Comparison of ENCODE assay signal across 21 cellular contexts in genomic region chr4:185346975-185347601, GRCh38. TPM values are rescaled to one million over a fixed set of nuclear protein-coding genes. Genes with fewer than 3 reads are reported as not detected.
DNase-seq lines count a peak whose midpoint lies in the region; ATAC-seq and TF ChIP-seq lines count a peak whose summit lies in the region.
"Had no signal": no experiment of that assay in that cellular context is flagged by ENCODE, and none has a peak within 500 bp of the region (broad histone marks: within the 10 kb centered on the region; RNA-seq: fewer than 3 reads in every experiment).

No MANE protein-coding gene starts in this region.

- H3K36me3 ChIP-seq in endodermal cell (ENCODE audit: control insufficient read depth, insufficient read depth, low read length) (peaks cover 78% of the 10 kb centered on the region), GM23248 (ENCODE audit: low read depth) (peaks cover 19% of the 10 kb centered on the region; the same call in 1 of the 2 replicates)
- H3K36me3 ChIP-seq: MG63, ovary had no signal

- H3K4me3 ChIP-seq in AG04449 (ENCODE audit: low read depth, low read length) (no peak overlapping the region), endodermal cell (ENCODE audit: low read length) (no peak overlapping the region), GM23248 (no peak overlapping the region)
- H3K4me3 ChIP-seq: cardiac muscle cell, hepatocyte, MG63, ovary, right atrium auricular region had no signal

- H3K4me1 ChIP-seq in endodermal cell (ENCODE audit: control insufficient read depth, insufficient read depth, low read length) (no peaks in the 10 kb centered on the region), GM23248 (ENCODE audit: insufficient read depth) (peaks cover 17% of the 10 kb centered on the region)

- H3K4me3 Mint-ChIP-seq in memory B cell (no peak overlapping the region), endodermal cell (no peak overlapping the region)
- H3K4me3 Mint-ChIP-seq: activated CD8-positive, alpha-beta memory T cell treated with anti-CD3 and anti-CD28 coated beads, Interleukin-2, amount 10 ng/mL, durations not matched to agents 7 days and 5 days; activated T-helper 1 cell treated with anti-CD3 and anti-CD28 coated beads, Interleukin-12 subunit alpha, Interleukin-12 subunit beta, Interleukin-2, Interleukin-4 antibody, amounts not matched to agents 30 ng/mL and 10 ng/mL and 1 ng/mL, durations not matched to agents 14 hours and 24 hours and 36 hours; stimulated activated effector memory CD8-positive, alpha-beta T cell treated with anti-CD3 and anti-CD28 coated beads, Interleukin-12 subunit alpha, Interleukin-12 subunit beta, amount 100 ng/mL, for 72 hours had no signal

- in situ Hi-C loops in GM23248 (cut with MboI), result no loop called here

- peak; percentile 46 for DNase-seq in AG04449 (ENCODE audit: low read depth, low spot score)
- peak; percentile 20 for DNase-seq in HCEC 1CT
- DNase-seq in astrocyte of the hippocampus (ENCODE audit: low read depth, low spot score), result peak; percentile 71
- no peak for DNase-seq in memory B cell (ENCODE audit: low spot score in 2 of 2)
- DNase-seq in endodermal cell, result no peak
- DNase-seq in NCI-H187 treated with DMSO at 0.1 percent for 48 hours (lab: John Stamatoyannopoulos, UW), result no peak
- no peak for DNase-seq in NCI-H524 (lab: John Stamatoyannopoulos, UW)
- DNase-seq in GM23248, result no peak
- DNase-seq: activated CD8-positive, alpha-beta memory T cell treated with anti-CD3 and anti-CD28 coated beads, Interleukin-2, amount 10 ng/mL, durations not matched to agents 7 days and 5 days; CD4-positive, CD25-positive, alpha-beta regulatory T cell; dermis blood vessel endothelial cell; MG63; NCI-H2171 treated with DMSO at 0.1 percent for 48 hours; ovary; SW 1271 had no signal

- H3K9me2 ChIP-seq in GM23248 (ENCODE audit: insufficient read depth), result no peaks in the 10 kb centered on the region

- POLR2A ChIA-PET in AG04449 (lab: Yijun Ruan, JAX), result no interaction called here

- 91 to 97% methylated on average over 7 to 14 of the region's 14 CpGs for WGBS in endodermal cell (ENCODE audit: insufficient coverage in 1 of 2, insufficient read length in 1 of 2), 2 experiments
- 92 to 95% methylated on average over 14 of the region's 14 CpGs for WGBS in GM23248 (ENCODE audit: low coverage in 1 of 2, low lambda C conversion rate in 2 of 2, missing lambda C conversion rate in 2 of 2), 2 experiments

- no peak for ATAC-seq in memory B cell (ENCODE audit: low read depth)
- ATAC-seq: activated CD8-positive, alpha-beta memory T cell treated with anti-CD3 and anti-CD28 coated beads, Interleukin-2, amount 10 ng/mL, durations not matched to agents 7 days and 5 days; activated naive CD4-positive, alpha-beta T cell treated with anti-CD3 and anti-CD28 coated beads, Interleukin-2, amount 50 U/mL, for 72 hours; stimulated activated effector memory CD8-positive, alpha-beta T cell treated with anti-CD3 and anti-CD28 coated beads, Interleukin-12 subunit alpha, Interleukin-12 subunit beta, amount 100 ng/mL, for 72 hours had no signal

- H4K20me1 ChIP-seq in GM23248 (ENCODE audit: insufficient read depth), result no peaks in the 10 kb centered on the region

- H3K27me3 Mint-ChIP-seq in memory B cell (no peaks in the 10 kb centered on the region), endodermal cell (ENCODE audit: insufficient read depth) (no peaks in the 10 kb centered on the region)
- H3K27me3 Mint-ChIP-seq: activated CD8-positive, alpha-beta memory T cell treated with anti-CD3 and anti-CD28 coated beads, Interleukin-2, amount 10 ng/mL, durations not matched to agents 7 days and 5 days; CD4-positive, CD25-positive, alpha-beta regulatory T cell had no signal

- no peak overlapping the region for H3K27ac ChIP-seq in endodermal cell (ENCODE audit: low read depth, low read length)
- H3K27ac ChIP-seq in GM23248, result no peak overlapping the region
- H3K27ac ChIP-seq: cardiac muscle cell, hepatocyte, ovary, right atrium auricular region had no signal

- CTCF ChIA-PET in AG04449 (lab: Yijun Ruan, JAX), result no interaction called here

- H3K27me3 ChIP-seq in endodermal cell (ENCODE audit: control insufficient read depth, insufficient read depth, low read length, poor library complexity, severe bottlenecking) (no peaks in the 10 kb centered on the region), GM23248 (replicated peaks; ENCODE audit: insufficient read depth) (no peaks in the 10 kb centered on the region)
- H3K27me3 ChIP-seq: cardiac muscle cell, hepatocyte, MG63, ovary, right atrium auricular region had no signal

- H3K9me3 Mint-ChIP-seq in memory B cell (no peaks in the 10 kb centered on the region), endodermal cell (no peaks in the 10 kb centered on the region)
- H3K9me3 Mint-ChIP-seq: activated naive CD4-positive, alpha-beta T cell treated with anti-CD3 and anti-CD28 coated beads, Interleukin-2, amount 50 U/mL, for 72 hours; activated T-helper 1 cell treated with anti-CD3 and anti-CD28 coated beads, Interleukin-12 subunit alpha, Interleukin-12 subunit beta, Interleukin-2, Interleukin-4 antibody, amounts not matched to agents 30 ng/mL and 10 ng/mL and 1 ng/mL, durations not matched to agents 14 hours and 24 hours and 36 hours; stimulated activated effector memory CD8-positive, alpha-beta T cell treated with anti-CD3 and anti-CD28 coated beads, Interleukin-12 subunit alpha, Interleukin-12 subunit beta, amount 100 ng/mL, for 72 hours had no signal

- H3K36me3 Mint-ChIP-seq in memory B cell (peaks cover 39% of the 10 kb centered on the region), endodermal cell (ENCODE audit: low read depth) (peaks cover 64% of the 10 kb centered on the region)

- H3K9me3 ChIP-seq in endodermal cell (ENCODE audit: control insufficient read depth, low read length) (no peaks in the 10 kb centered on the region), GM23248 (ENCODE audit: low read depth) (no peaks in the 10 kb centered on the region)
- H3K9me3 ChIP-seq: MG63, ovary, right atrium auricular region had no signal

- H3K9ac ChIP-seq in endodermal cell (ENCODE audit: extremely low read depth, low read length, poor library complexity, severe bottlenecking) (no peak overlapping the region), GM23248 (no peak overlapping the region)

- no peak for TF ChIP-seq CTCF in AG04449 (IDR thresholded peaks at IDR 0.05; ENCODE audit: insufficient read depth, low read length, missing control alignments)
- TF ChIP-seq CTCF in endodermal cell (conservative IDR thresholded peaks at IDR 0.05), result no peak

- no peaks in the 10 kb centered on the region for H3K79me2 ChIP-seq in GM23248 (ENCODE audit: insufficient read depth)
- H3K79me2 ChIP-seq: hepatocyte had no signal

- H2AFZ ChIP-seq in GM23248, result no peak overlapping the region
- H2AFZ ChIP-seq: hepatocyte had no signal

- H3K27ac Mint-ChIP-seq in memory B cell (peak overlapping the region; percentile 65), endodermal cell (no peak overlapping the region)
- H3K27ac Mint-ChIP-seq: activated CD8-positive, alpha-beta memory T cell treated with anti-CD3 and anti-CD28 coated beads, Interleukin-2, amount 10 ng/mL, durations not matched to agents 7 days and 5 days; activated naive CD4-positive, alpha-beta T cell treated with anti-CD3 and anti-CD28 coated beads, Interleukin-2, amount 50 U/mL, for 72 hours; activated T-helper 1 cell treated with anti-CD3 and anti-CD28 coated beads, Interleukin-12 subunit alpha, Interleukin-12 subunit beta, Interleukin-2, Interleukin-4 antibody, amounts not matched to agents 30 ng/mL and 10 ng/mL and 1 ng/mL, durations not matched to agents 14 hours and 24 hours and 36 hours; stimulated activated effector memory CD8-positive, alpha-beta T cell treated with anti-CD3 and anti-CD28 coated beads, Interleukin-12 subunit alpha, Interleukin-12 subunit beta, amount 100 ng/mL, for 72 hours had no signal

- no peak overlapping the region for H3K4me2 ChIP-seq in GM23248 (ENCODE audit: unreplicated experiment)
- H3K4me2 ChIP-seq: hepatocyte had no signal

- H3F3A ChIP-seq in GM23248 (ENCODE audit: insufficient read depth), result peaks cover 17% of the 10 kb centered on the region

- peaks cover 38% of the 10 kb centered on the region for H3K4me1 Mint-ChIP-seq in memory B cell
- no peaks in the 10 kb centered on the region for H3K4me1 Mint-ChIP-seq in endodermal cell

RNA-seq across cellular contexts. Expression of gene LRP2BP, which starts 48.6 kb away (rescaled TPM):
- under 1 TPM in 1 of 2 donors, not detected in 1; 0.15 TPM for total RNA-seq in endodermal cell
- 0.36 TPM for polyA plus RNA-seq in endodermal cell (2013, experiment 1 of 2)
- polyA plus RNA-seq in endodermal cell (2013, experiment 2 of 2), result 0.41 TPM
- 0.13 TPM in 1 of 2 replicates, not detected in the other for total RNA-seq in GM23248 (2014; rRNA removed; shearing (Covaris generic))
- polyA plus RNA-seq in GM23248 (2016; fragmentation: Nextera tagmentation; extraction: Ambion mirVana), result 0.67 and 0.76 TPM in 2 replicates

RNA-seq across cellular contexts. Expression of gene ANKRD37, which starts 49.6 kb away (rescaled TPM):
- total RNA-seq in endodermal cell, result 1 to 10 TPM in 1 of 2 donors, under 1 TPM in 1; 0.95 to 1.3 TPM
- 5.7 TPM for polyA plus RNA-seq in endodermal cell (2013, experiment 1 of 2)
- 5.3 TPM for polyA plus RNA-seq in endodermal cell (2013, experiment 2 of 2)
- 4.4 and 11.1 TPM in 2 replicates for total RNA-seq in GM23248 (2014; rRNA removed; shearing (Covaris generic))
- 17.6 and 19.0 TPM in 2 replicates for polyA plus RNA-seq in GM23248 (2016; fragmentation: Nextera tagmentation; extraction: Ambion mirVana)

Comparison
In these comparisons a context has a peak if more than half of its experiments do, and no peak if none do; other contexts are left out.
1. DNase-seq: peak in AG04449 (single experiment), HCEC 1CT (single experiment) and astrocyte of the hippocampus (single experiment); none in memory B cell (0 of 2), endodermal cell (single experiment), NCI-H187 treated with DMSO at 0.1 percent for 48 hours (single experiment), NCI-H524 (0 of 2) and GM23248 (single experiment).